8 cellular contexts compared by ENCODE assay signal in the genomic region with DNA sequence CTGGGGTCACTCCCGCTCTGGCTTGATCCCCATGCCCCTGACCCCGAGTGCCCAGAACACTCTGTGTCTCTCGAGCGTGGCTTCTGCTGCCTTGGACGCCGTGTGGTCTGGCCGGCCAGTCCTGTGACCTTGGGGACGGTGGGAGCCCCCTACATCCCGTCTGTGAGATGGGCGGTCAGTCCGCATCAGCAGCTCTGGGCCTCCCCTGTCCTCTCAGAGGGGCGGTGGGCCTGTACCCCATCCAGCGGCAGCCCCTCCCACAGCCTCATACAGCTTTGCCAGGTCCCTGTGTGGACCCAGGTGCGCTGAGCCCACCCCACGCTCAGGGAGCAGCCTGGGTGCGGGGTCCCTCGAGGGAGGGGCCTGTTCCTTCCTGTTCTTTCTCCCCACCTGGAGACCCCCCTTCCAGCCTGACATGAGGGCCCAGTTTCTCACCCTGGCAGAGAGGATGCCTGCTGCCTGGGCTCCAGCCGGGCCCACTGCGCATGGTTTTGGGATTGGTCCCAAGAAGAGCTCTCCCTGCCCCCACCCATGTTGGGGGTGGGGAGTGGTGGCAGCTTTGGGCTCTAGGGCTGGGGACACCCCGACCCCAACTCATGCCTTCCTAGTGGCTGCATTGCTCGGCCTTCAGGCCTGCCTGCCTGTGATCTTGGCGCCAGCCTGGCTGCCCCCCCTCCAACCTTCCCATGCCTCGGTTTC. TPM values are rescaled to one million over a fixed set of nuclear protein-coding genes. Genes with fewer than 3 reads are reported as not detected.
DNase-seq lines count a peak whose midpoint lies in the region; ATAC-seq and TF ChIP-seq lines count a peak whose summit lies in the region.

No MANE protein-coding gene starts in this region.

- H3K27ac Mint-ChIP-seq in GM23338 (peak overlapping the region; percentile 96), activated B cell treated with CpG ODN at 0.5 μM for 24 hours (peak overlapping the region; percentile 56)

- H3K4me1 Mint-ChIP-seq in GM23338 = peaks cover 17% of the 10 kb centered on the region
- H3K4me1 Mint-ChIP-seq in activated B cell treated with CpG ODN at 0.5 μM for 24 hours = peaks cover 29% of the 10 kb centered on the region

- H3K9me3 Mint-ChIP-seq in GM23338 = no peaks in the 10 kb centered on the region; the same call in 2 of the 3 replicates
- H3K9me3 Mint-ChIP-seq in activated B cell treated with CpG ODN at 0.5 μM for 24 hours = no peaks in the 10 kb centered on the region

- H2AFZ ChIP-seq in GM23338 = no peak overlapping the region

- peaks cover 61% of the 10 kb centered on the region for H3K79me2 ChIP-seq in GM23338 (replicated peaks; ENCODE audit: insufficient read depth)

- 44 to 80% (median 47%) methylated on average over 2 to 23 of the region's 23 CpGs for WGBS in heart left ventricle, 4 donors

- H3F3A ChIP-seq in GM23338 (replicated peaks; ENCODE audit: low read depth) = no peaks in the 10 kb centered on the region

- H3K27me3 ChIP-seq in GM23338 (ENCODE audit: insufficient read depth) (no peaks in the 10 kb centered on the region), heart left ventricle (no peaks in the 10 kb centered on the region)

- no peaks in the 10 kb centered on the region for H3K9me3 ChIP-seq in heart left ventricle

- ATAC-seq in GM23338 = peak; percentile 9
- ATAC-seq in activated B cell treated with CpG ODN at 0.5 μM for 24 hours (ENCODE audit: low read depth) = no peak
- ATAC-seq in heart left ventricle = peak in 2 of 4 donors; percentile 4 to 21
- ATAC-seq in left lobe of liver = no peak

- H3K4me3 ChIP-seq in GM23338 (peak overlapping the region; percentile 86), heart left ventricle (peak overlapping the region; percentile 54 to 96 (median 70)), skeletal muscle cell (ENCODE audit: low read depth, low read length) (peak overlapping the region; percentile 83)

- no peak for DNase-seq in GM23338 (ENCODE audit: low spot score)
- DNase-seq in activated B cell treated with CpG ODN at 0.5 μM for 24 hours = no peak
- peak in 2 of 5 donors; percentile 31 to 64 for DNase-seq in heart left ventricle
- DNase-seq in skeletal muscle cell (ENCODE audit: low read depth) = no peak
- no peak for DNase-seq in kidney glomerular epithelial cell (lab: John Stamatoyannopoulos, UW)
- DNase-seq in NCI-H82 treated with DMSO at 0.1 percent for 48 hours (lab: John Stamatoyannopoulos, UW; ENCODE audit: unreplicated experiment) = no peak
- no peak for DNase-seq in GM19240 (ENCODE audit: insufficient read length, low spot score)
- no peak for DNase-seq in left lobe of liver (ENCODE audit: low spot score)

- no peak overlapping the region for H3K27ac ChIP-seq in GM23338 (ENCODE audit: low read depth)
- peak overlapping the region in 11 of 12 donors; percentile 63 to 82 (median 74) for H3K27ac ChIP-seq in heart left ventricle

- H3K4me1 ChIP-seq in GM23338 (ENCODE audit: insufficient read depth) (peaks cover 18% of the 10 kb centered on the region), heart left ventricle (peaks cover 2 to 48% (median 32%) of the 10 kb centered on the region in 12 donors)

- peak overlapping the region; percentile 94 for H3K4me3 Mint-ChIP-seq in GM23338
- H3K4me3 Mint-ChIP-seq in activated B cell treated with CpG ODN at 0.5 μM for 24 hours = peak overlapping the region; percentile 86

- peaks cover 19% of the 10 kb centered on the region for H3K27me3 Mint-ChIP-seq in GM23338 (ENCODE audit: insufficient read depth, low read depth, poor library complexity)
- no peaks in the 10 kb centered on the region for H3K27me3 Mint-ChIP-seq in activated B cell treated with CpG ODN at 0.5 μM for 24 hours

- TF ChIP-seq CTCF in GM23338 (conservative IDR thresholded peaks at IDR 0.05; ENCODE audit: low read depth in 2 of 2) = no peak
- no peak for TF ChIP-seq CTCF in activated B cell treated with CpG ODN at 0.5 μM for 24 hours (IDR thresholded peaks at IDR 0.05)
- TF ChIP-seq CTCF in heart left ventricle (IDR thresholded peaks at IDR 0.05) = no peak

- POLR2A ChIA-PET in activated B cell treated with CpG ODN at 0.5 μM for 24 hours (lab: Charles Lee) = interaction anchor here (0.5 to 0.9 kb wide), 2 partner anchors 31 to 359 kb away, joined by 3 to 7 read pairs; no protein-coding TSS in a partner anchor

- peaks cover 32% of the 10 kb centered on the region for H4K20me1 ChIP-seq in GM23338 (replicated peaks; ENCODE audit: insufficient read depth)

- intact Hi-C loops in activated B cell treated with CpG ODN at 0.5 μM for 24 hours (cut with micrococcal nuclease) = no loop called here
- intact Hi-C loops in heart left ventricle (cut with DNase I) = no loop called here

- peak overlapping the region; percentile 92 for H3K4me2 ChIP-seq in GM23338

- no peaks in the 10 kb centered on the region for H3K36me3 ChIP-seq in GM23338 (ENCODE audit: insufficient read depth)
- H3K36me3 ChIP-seq in heart left ventricle = peaks cover 0 to 12% (median 0%) of the 10 kb centered on the region in 9 donors

- H3K9me2 ChIP-seq in GM23338 (ENCODE audit: insufficient read depth) = no peaks in the 10 kb centered on the region

- no peak for TF ChIP-seq POLR2A in heart left ventricle (IDR thresholded peaks at IDR 0.05)

- peaks cover 21% of the 10 kb centered on the region; the same call in 2 of the 3 replicates for H3K36me3 Mint-ChIP-seq in GM23338 (ENCODE audit: low read depth)
- peaks cover 5% of the 10 kb centered on the region for H3K36me3 Mint-ChIP-seq in activated B cell treated with CpG ODN at 0.5 μM for 24 hours (ENCODE audit: low read depth)

- CTCF ChIA-PET in activated B cell treated with CpG ODN at 0.5 μM for 24 hours (lab: Charles Lee) = no interaction called here

TF ChIP-seq in GM23338, 12 proteins besides CTCF, POLR2A, EP300 and RAD21 (continues in another document):
- TF ChIP-seq JUNB (IDR thresholded peaks at IDR 0.05; ENCODE audit: unreplicated experiment) = no peak

RNA-seq across cellular contexts. Expression of a gene that starts 1.5 kb away (rescaled TPM):
- total RNA-seq in GM23338 (2014; rRNA removed; shearing (Covaris generic)) = 104 and 126 TPM in 2 replicates
- polyA plus RNA-seq in GM23338 (2016; fragmentation: Nextera tagmentation; extraction: Ambion mirVana) (53.3 and 63.2 TPM in 2 replicates), heart left ventricle (100 to 1,000 TPM; 103 to 191 TPM)
- total RNA-seq in activated B cell treated with CpG ODN at 0.5 μM for 24 hours (115 and 119 TPM in 2 replicates), heart left ventricle (100 to 1,000 TPM in 7 of 9 donors, 10 to 100 TPM in 2; 71.8 to 169 (median 109) TPM), left lobe of liver (39.2 TPM)

RNA-seq across cellular contexts. Expression of a gene that starts 22.8 kb away (rescaled TPM):
- 0.21 and 0.54 TPM in 2 replicates for total RNA-seq in GM23338 (2014; rRNA removed; shearing (Covaris generic))
- polyA plus RNA-seq in GM23338 (2016; fragmentation: Nextera tagmentation; extraction: Ambion mirVana) (0.10 and 0.21 TPM in 2 replicates), heart left ventricle (under 1 TPM in 1 of 2 donors, not detected in 1; 0.06 TPM)
- total RNA-seq in activated B cell treated with CpG ODN at 0.5 μM for 24 hours (2.8 and 5.7 TPM in 2 replicates), heart left ventricle (1 to 10 TPM in 1 of 9 donors, under 1 TPM in 6, not detected in 2; 0.14 to 1.8 (median 0.82) TPM), left lobe of liver (1.3 TPM)

RNA-seq across cellular contexts. Expression of a gene that starts 53.5 kb away (rescaled TPM):
- 3.4 and 5.0 TPM in 2 replicates for total RNA-seq in GM23338 (2014; rRNA removed; shearing (Covaris generic))
- 9.6 and 12.3 TPM in 2 replicates for polyA plus RNA-seq in GM23338 (2016; fragmentation: Nextera tagmentation; extraction: Ambion mirVana)
- total RNA-seq in activated B cell treated with CpG ODN at 0.5 μM for 24 hours = 2.9 and 3.0 TPM in 2 replicates
- total RNA-seq in heart left ventricle = 1,000 to 10,000 TPM in 2 of 9 donors, 100 to 1,000 TPM in 7; 695 to 1,715 (median 851) TPM
- 1,000 to 10,000 TPM in 1 of 2 donors, 100 to 1,000 TPM in 1; 829 to 1,402 TPM for polyA plus RNA-seq in heart left ventricle
- total RNA-seq in left lobe of liver = 23.8 TPM

Comparison
In these comparisons a context has a peak if more than half of its experiments do, and no peak if none do; other contexts are left out.
1. RNA of a gene that starts 53.5 kb away (total RNA-seq): 695 to 1,715 TPM in heart left ventricle; 23.8 TPM in left lobe of liver (single experiment), 3.4 to 5.0 TPM in GM23338 and 2.9 to 3.0 TPM in activated B cell treated with CpG ODN at 0.5 μM for 24 hours; every median in the first group is over 10 times any median in the second.
2. Peak in every context shown above with its lines, with median percentiles within 50 percentile points of each other: H3K4me3 ChIP-seq.